ENCODE assay signal across 12 cellular contexts in genomic region chr15:71808311-71809020, GRCh38. TPM values are rescaled to one million over a fixed set of nuclear protein-coding genes. Genes with fewer than 3 reads are reported as not detected.
"Had no signal": no experiment of that assay in that cellular context is flagged by ENCODE, and none has a peak within 500 bp of the region (broad histone marks: within the 10 kb centered on the region; RNA-seq: fewer than 3 reads in every experiment).

No MANE protein-coding gene starts in this region.

- H3K9me3 Mint-ChIP-seq: activated CD8-positive, alpha-beta T cell treated with anti-CD3 and anti-CD28 coated beads for 36 hours; dendritic cell treated with granulocyte-macrophage colony-stimulating factor and Interleukin-4, amounts not matched to agents 40 ng/mL and 50 ng/mL, for 4 days; natural killer cell treated with Interleukin-12 subunit alpha and Interleukin-12 subunit beta and Interleukin-15 and Interleukin-18, amount 100 ng/mL, for 72 hours had no signal

- H3K4me3 Mint-ChIP-seq: activated CD8-positive, alpha-beta T cell treated with anti-CD3 and anti-CD28 coated beads for 36 hours; dendritic cell treated with granulocyte-macrophage colony-stimulating factor and Interleukin-4, amounts not matched to agents 40 ng/mL and 50 ng/mL, for 4 days; natural killer cell treated with Interleukin-12 subunit alpha and Interleukin-12 subunit beta and Interleukin-15 and Interleukin-18, amount 100 ng/mL, for 72 hours had no signal

- H3K27me3 ChIP-seq: brain microvascular endothelial cell, foreskin keratinocyte had no signal

- H3K27ac Mint-ChIP-seq: activated CD8-positive, alpha-beta T cell treated with anti-CD3 and anti-CD28 coated beads for 36 hours; dendritic cell treated with granulocyte-macrophage colony-stimulating factor and Interleukin-4, amounts not matched to agents 40 ng/mL and 50 ng/mL, for 4 days; natural killer cell treated with Interleukin-12 subunit alpha and Interleukin-12 subunit beta and Interleukin-15 and Interleukin-18, amount 100 ng/mL, for 72 hours had no signal

- H3K27ac ChIP-seq: brain microvascular endothelial cell, foreskin keratinocyte, parathyroid adenoma had no signal

- ATAC-seq: activated CD8-positive, alpha-beta T cell treated with anti-CD3 and anti-CD28 coated beads for 36 hours; natural killer cell treated with Interleukin-12 subunit alpha and Interleukin-12 subunit beta and Interleukin-15 and Interleukin-18, amount 100 ng/mL, for 72 hours had no signal

- H3K36me3 Mint-ChIP-seq: natural killer cell treated with Interleukin-12 subunit alpha and Interleukin-12 subunit beta and Interleukin-15 and Interleukin-18, amount 100 ng/mL, for 72 hours had no signal

- H3K36me3 ChIP-seq: brain microvascular endothelial cell had no signal

- H3K79me2 ChIP-seq: parathyroid adenoma had no signal

- H3K27me3 Mint-ChIP-seq: activated CD8-positive, alpha-beta T cell treated with anti-CD3 and anti-CD28 coated beads for 36 hours; natural killer cell treated with Interleukin-12 subunit alpha and Interleukin-12 subunit beta and Interleukin-15 and Interleukin-18, amount 100 ng/mL, for 72 hours had no signal

- DNase-seq: activated CD4-positive, alpha-beta T cell treated with anti-CD3 and anti-CD28 coated beads for 48 hours; activated CD8-positive, alpha-beta memory T cell treated with anti-CD3 and anti-CD28 coated beads, Interleukin-2, amount 50 U/mL, for 48 hours; activated CD8-positive, alpha-beta T cell treated with anti-CD3 and anti-CD28 coated beads for 36 hours; anterior cingulate cortex; brain microvascular endothelial cell; effector memory CD4-positive, alpha-beta T cell; foreskin keratinocyte; stimulated activated CD4-positive, alpha-beta T cell treated with anti-CD3 and anti-CD28 coated beads, Interleukin-2, amount 100 ng/mL, for 24 hours; T-helper 2 cell had no signal

- H3K9ac ChIP-seq: parathyroid adenoma had no signal

- H3K4me1 ChIP-seq: foreskin keratinocyte had no signal

RNA-seq across cellular contexts. Expression of gene NR2E3, which starts 1.9 kb away (rescaled TPM):
- total RNA-seq: activated CD8-positive, alpha-beta T cell treated with anti-CD3 and anti-CD28 coated beads for 36 hours; natural killer cell treated with Interleukin-12 subunit alpha and Interleukin-12 subunit beta and Interleukin-15 and Interleukin-18, amount 100 ng/mL, for 72 hours had no signal
